29 cellular contexts compared by ENCODE assay signal in the genomic region with DNA sequence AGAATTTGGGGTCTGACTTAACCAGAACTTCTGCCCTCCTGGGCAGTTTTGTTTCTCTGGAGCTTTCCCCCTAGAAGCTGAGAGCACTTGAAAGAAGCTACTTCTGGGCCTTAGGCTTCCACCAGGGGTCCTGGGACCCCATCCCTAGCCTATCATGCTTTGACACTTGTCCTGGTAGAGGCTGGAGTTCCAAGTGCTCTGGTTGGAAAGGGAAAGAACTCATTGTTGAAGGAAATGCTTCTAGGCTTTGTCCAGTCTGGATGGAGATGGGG. TPM values are rescaled to one million over a fixed set of nuclear protein-coding genes. Genes with fewer than 3 reads are reported as not detected.
DNase-seq lines count a peak whose midpoint lies in the region; FAIRE-seq and TF ChIP-seq lines count a peak whose summit lies in the region.
"Had no signal": no experiment of that assay in that cellular context is flagged by ENCODE, and none has a peak within 500 bp of the region (broad histone marks: within the 10 kb centered on the region; RNA-seq: fewer than 3 reads in every experiment).

No MANE protein-coding gene starts in this region.

- H3K4me1 Mint-ChIP-seq in Caco-2 (ENCODE audit: low read depth, unreplicated experiment), result peaks cover 8% of the 10 kb centered on the region
- H3K4me1 Mint-ChIP-seq in glutamatergic neuron (ENCODE audit: low read depth, unreplicated experiment), result peaks cover 17% of the 10 kb centered on the region
- peaks cover 37% of the 10 kb centered on the region for H3K4me1 Mint-ChIP-seq in osteocyte (ENCODE audit: unreplicated experiment)

- TF ChIP-seq POLR2A in GM12891 (IDR thresholded peaks at IDR 0.05; ENCODE audit: low read depth, low read length), result no peak

- TF ChIP-seq CTCF in Caco-2 (IDR thresholded peaks at IDR 0.05; ENCODE audit: insufficient read depth in 1 of 2, low read depth in 1 of 2, low read length in 1 of 2, severe bottlenecking in 1 of 2, unreplicated experiment in 1 of 2), result no peak
- no peak for TF ChIP-seq CTCF in glutamatergic neuron (IDR thresholded peaks at IDR 0.05; ENCODE audit: partially characterized antibody, unreplicated experiment)
- TF ChIP-seq CTCF in osteocyte (IDR thresholded peaks at IDR 0.05), result no peak

- H3K9me3 Mint-ChIP-seq in Caco-2 (ENCODE audit: unreplicated experiment) (peaks cover 8% of the 10 kb centered on the region), glutamatergic neuron (ENCODE audit: unreplicated experiment) (peaks cover 5% of the 10 kb centered on the region), osteocyte (ENCODE audit: unreplicated experiment) (no peaks in the 10 kb centered on the region)
- H3K9me3 Mint-ChIP-seq: activated CD4-positive, alpha-beta T cell treated with anti-CD3 and anti-CD28 coated beads, Interleukin-2, amount 10 ng/mL, durations not matched to agents 24 days and 14 days had no signal

- H3K27ac ChIP-seq in SJSA1, result no peak overlapping the region
- H3K27ac ChIP-seq: dorsolateral prefrontal cortex, HL-60, skin epidermis, tibial nerve had no signal

- DNase-seq in Caco-2, result no peak
- DNase-seq in SJSA1 (ENCODE audit: low read depth in 1 of 2, low spot score in 2 of 2), result peak; percentile 75 to 86
- DNase-seq in glutamatergic neuron, result no peak
- DNase-seq in osteocyte (ENCODE audit: extremely low spot score, unreplicated experiment), result no peak
- DNase-seq in DMS153 treated with DMSO at 0.1 percent for 48 hours (lab: John Stamatoyannopoulos, UW; ENCODE audit: unreplicated experiment), result no peak
- no peak for DNase-seq in GM12891 (ENCODE audit: insufficient read length, low spot score)
- no peak for DNase-seq in kidney tubule cell (ENCODE audit: low spot score)
- DNase-seq: activated CD4-positive, alpha-beta T cell treated with anti-CD3 and anti-CD28 coated beads, Interleukin-2, amount 10 ng/mL, durations not matched to agents 24 days and 14 days; activated effector memory CD4-positive, alpha-beta T cell treated with Interleukin-2 at 50 U/mL for 16 hours; amniotic stem cell; caudate nucleus; kidney glomerular epithelial cell; mammary epithelial cell; MM.1S; NCI-H146; NCI-H2171; NCI-H526; RPMI8226; stimulated activated CD4-positive, alpha-beta T cell treated with anti-CD3 and anti-CD28 coated beads, Interleukin-2, amount 100 ng/mL, for 24 hours; stimulated activated naive CD4-positive, alpha-beta T cell treated with Interleukin-2 at 50 U/mL for 16 hours; SW 1271 had no signal

- H3K9me3 ChIP-seq in Caco-2 (no peaks in the 10 kb centered on the region), SJSA1 (replicated peaks) (peaks cover 27% of the 10 kb centered on the region)
- H3K9me3 ChIP-seq: tibial nerve had no signal

- H3K27me3 Mint-ChIP-seq in Caco-2 (ENCODE audit: insufficient read depth, unreplicated experiment) (no peaks in the 10 kb centered on the region), glutamatergic neuron (ENCODE audit: unreplicated experiment) (peaks cover 24% of the 10 kb centered on the region), osteocyte (ENCODE audit: unreplicated experiment) (peaks cover 78% of the 10 kb centered on the region)

- intact Hi-C loops in Caco-2 (cut with micrococcal nuclease; ENCODE audit: unreplicated experiment), result no loop called here

- peak overlapping the region; percentile 95 for H3K4me3 Mint-ChIP-seq in Caco-2 (ENCODE audit: unreplicated experiment)
- peak overlapping the region; percentile 43 for H3K4me3 Mint-ChIP-seq in glutamatergic neuron (ENCODE audit: unreplicated experiment)
- peak overlapping the region; percentile 46 for H3K4me3 Mint-ChIP-seq in osteocyte (ENCODE audit: unreplicated experiment)
- H3K4me3 Mint-ChIP-seq: activated CD4-positive, alpha-beta T cell treated with anti-CD3 and anti-CD28 coated beads, Interleukin-2, amount 10 ng/mL, durations not matched to agents 24 days and 14 days had no signal

- POLR2A ChIA-PET in Caco-2 (lab: Charles Lee), result no interaction called here

- H3K27ac Mint-ChIP-seq in Caco-2 (ENCODE audit: unreplicated experiment) (peak overlapping the region; percentile 66), glutamatergic neuron (ENCODE audit: unreplicated experiment) (no peak overlapping the region), osteocyte (ENCODE audit: unreplicated experiment) (no peak overlapping the region)
- H3K27ac Mint-ChIP-seq: activated CD4-positive, alpha-beta T cell treated with anti-CD3 and anti-CD28 coated beads, Interleukin-2, amount 10 ng/mL, durations not matched to agents 24 days and 14 days had no signal

- peaks cover 22% of the 10 kb centered on the region for H3K4me1 ChIP-seq in Caco-2
- H3K4me1 ChIP-seq in SJSA1 (replicated peaks), result peaks cover 15% of the 10 kb centered on the region

- peaks cover 29% of the 10 kb centered on the region for H3K36me3 Mint-ChIP-seq in Caco-2 (ENCODE audit: insufficient read depth, unreplicated experiment)
- H3K36me3 Mint-ChIP-seq in glutamatergic neuron (ENCODE audit: unreplicated experiment), result peaks cover 9% of the 10 kb centered on the region
- H3K36me3 Mint-ChIP-seq in osteocyte (ENCODE audit: unreplicated experiment), result peaks cover 1% of the 10 kb centered on the region

- CTCF ChIA-PET in Caco-2 (lab: Charles Lee), result interaction anchor here (0.9 to 1.8 kb wide), 3 partner anchors 42 to 152 kb away, joined by 3 to 8 read pairs (median 3); partner anchors contain the start of genes ASB8 and TMEM106C

- BruUV-seq in Caco-2 (replicated peaks; lab: Mats Ljungman, UMichigan), result no TSS peak

- no peaks in the 10 kb centered on the region for H3K36me3 ChIP-seq in Caco-2 (ENCODE audit: control insufficient read depth, insufficient read depth, low read length)
- no peaks in the 10 kb centered on the region for H3K36me3 ChIP-seq in SJSA1
- H3K36me3 ChIP-seq: tibial nerve had no signal

- H3K4me3 ChIP-seq in Caco-2 (ENCODE audit: low read depth, low read length), result no peak overlapping the region
- H3K4me3 ChIP-seq in SJSA1, result no peak overlapping the region
- H3K4me3 ChIP-seq: dorsolateral prefrontal cortex, skin epidermis, tibial nerve had no signal

- H3K27me3 ChIP-seq in Caco-2 (replicated peaks; ENCODE audit: control insufficient read depth, insufficient read depth, low read length), result no peaks in the 10 kb centered on the region
- H3K27me3 ChIP-seq in SJSA1 (replicated peaks), result peaks cover 84% of the 10 kb centered on the region

- FAIRE-seq in GM12891 (lab: Jason Lieb, UNC), result no peak
- FAIRE-seq: D721Med, frontal cortex, GM18507 had no signal

TF ChIP-seq in GM12891, 5 proteins besides CTCF, POLR2A, EP300 and RAD21:
- TF ChIP-seq POLR2AphosphoS5 (IDR thresholded peaks at IDR 0.05; ENCODE audit: low read depth, low read length), result no peak

RNA-seq across cellular contexts. Expression of gene COL2A1, which starts 1.4 kb away (rescaled TPM):
- 200 and 201 TPM in 2 replicates for total RNA-seq in Caco-2 (2022)
- not detected in 2 replicates for total RNA-seq in SJSA1 (2014; rRNA removed; shearing (Covaris generic))
- 0.34 TPM for total RNA-seq in glutamatergic neuron (ENCODE audit: unreplicated experiment)
- 0.70 and 2.0 TPM in 2 replicates for total RNA-seq in osteocyte
- 0.12 TPM for polyA plus RNA-seq in GM12891 (2012; ENCODE audit: low read depth, missing spikeins)
- total RNA-seq: pulmonary artery endothelial cell, tibial nerve had no signal

RNA-seq across cellular contexts. Expression of gene TMEM106C, which starts 42.3 kb away (rescaled TPM):
- total RNA-seq in Caco-2 (2022) (247 and 281 TPM in 2 replicates), glutamatergic neuron (ENCODE audit: unreplicated experiment) (24.0 TPM), osteocyte (53.2 and 60.9 TPM in 2 replicates)
- total RNA-seq in SJSA1 (2014; rRNA removed; shearing (Covaris generic)), result 83.1 and 143 TPM in 2 replicates
- polyA plus RNA-seq in GM12891 (2012; ENCODE audit: low read depth, missing spikeins), result 81.9 TPM

Comparison
In these comparisons a context has a peak if more than half of its experiments do, and no peak if none do; other contexts are left out.
1. DNase-seq: peak in SJSA1 (2 of 2); none in Caco-2 (0 of 2), glutamatergic neuron (single experiment), osteocyte (single experiment), DMS153 treated with DMSO at 0.1 percent for 48 hours (single experiment), GM12891 (single experiment) and kidney tubule cell (single experiment).
2. H3K4me3 Mint-ChIP-seq: peak in every context shown above with its lines; median percentile 95 in Caco-2; 46 in osteocyte; 43 in glutamatergic neuron.
3. RNA of gene COL2A1, which starts 1.4 kb away (total RNA-seq): 200 to 201 TPM in Caco-2; 0.70 to 2.0 TPM in osteocyte, 0.34 TPM in glutamatergic neuron (single experiment) and not detected in SJSA1; every median in the first group is over 10 times any median in the second.